Comparison of ENCODE assay signal across 32 cellular contexts in the genomic region with DNA sequence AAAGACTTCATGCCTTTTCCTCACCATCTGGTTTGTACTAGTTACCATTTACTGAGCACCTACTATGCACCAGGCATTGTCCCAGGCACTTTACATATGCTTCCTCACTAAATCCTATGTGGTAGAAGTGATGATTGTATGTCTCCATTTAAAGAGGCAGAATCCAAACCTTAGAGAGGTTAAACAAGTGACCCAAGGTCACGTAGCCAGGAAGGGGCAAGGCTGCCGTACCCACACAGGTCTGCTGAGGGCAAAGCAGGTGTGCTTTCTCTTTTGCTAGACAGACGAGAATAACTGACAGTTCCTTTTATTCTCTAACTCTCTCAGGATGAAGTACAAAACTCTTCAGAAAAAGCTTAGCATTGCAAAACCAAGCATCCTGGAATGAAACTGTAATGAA.
"Had no signal": no experiment of that assay in that cellular context is flagged by ENCODE, and none has a peak within 500 bp of the region (broad histone marks: within the 10 kb centered on the region; RNA-seq: fewer than 3 reads in every experiment).

No MANE protein-coding gene starts in this region.

- H3K9me3 ChIP-seq: adrenal gland, ascending aorta, body of pancreas, breast epithelium had no signal

- H3K4me3 ChIP-seq: adrenal gland, ascending aorta, body of pancreas, breast epithelium, cardiac muscle cell had no signal

- H3K36me3 ChIP-seq: adrenal gland, ascending aorta, brain microvascular endothelial cell, breast epithelium, cardiac muscle cell had no signal

- H3K27ac ChIP-seq: adrenal gland, ascending aorta, body of pancreas, brain microvascular endothelial cell, breast epithelium, cardiac muscle cell had no signal

- H3K27me3 ChIP-seq: adrenal gland, ascending aorta, body of pancreas, brain microvascular endothelial cell, breast epithelium, cardiac muscle cell had no signal

- ATAC-seq: activated naive CD4-positive, alpha-beta T cell treated with anti-CD3 and anti-CD28 coated beads, Interleukin-2, amount 50 U/mL, for 72 hours; activated naive CD8-positive, alpha-beta T cell treated with anti-CD3 and anti-CD28 coated beads, Interleukin-2, amount 50 U/mL, for 24 hours; activated T-cell treated with anti-CD3 and anti-CD28 coated beads, Interleukin-2, amount 50 U/mL, for 4 hours; activated T-cell treated with anti-CD3 and anti-CD28 coated beads, Interleukin-2, amount 50 U/mL, for 72 hours; activated T-helper 17 cell treated with anti-CD3 and anti-CD28 coated beads, Interleukin-2, amount 50 U/mL, for 72 hours; body of pancreas had no signal

- DNase-seq: activated effector memory CD4-positive, alpha-beta T cell treated with anti-CD3 and anti-CD28 coated beads, Interleukin-2, amount 50 U/mL, for 16 hours; activated effector memory CD4-positive, alpha-beta T cell treated with Interleukin-2 at 50 U/mL for 16 hours; activated gamma-delta T cell; activated gamma-delta T cell treated with Interleukin-2 at 50 U/mL for 16 hours; activated naive CD4-positive, alpha-beta T cell; activated naive CD4-positive, alpha-beta T cell treated with anti-CD3 and anti-CD28 coated beads for 36 hours; activated naive CD4-positive, alpha-beta T cell treated with anti-CD3 and anti-CD28 coated beads, Interleukin-2, amount 10 ng/mL, durations not matched to agents 7 days and 5 days; activated naive CD4-positive, alpha-beta T cell treated with anti-CD3 and anti-CD28 coated beads, Interleukin-2, amount 50 U/mL, for 16 hours; activated naive CD4-positive, alpha-beta T cell treated with Interleukin-2 at 50 U/mL for 16 hours; activated naive CD8-positive, alpha-beta T cell treated with anti-CD3 and anti-CD28 coated beads for 36 hours; activated naive CD8-positive, alpha-beta T cell treated with anti-CD3 and anti-CD28 coated beads, Interleukin-2, amount 10 ng/mL, durations not matched to agents 7 days and 5 days; activated naive CD8-positive, alpha-beta T cell treated with anti-CD3 and anti-CD28 coated beads, Interleukin-2, amount 50 U/mL, for 24 hours; activated T-cell treated with anti-CD3 and anti-CD28 coated beads, Interleukin-2, amount 50 U/mL, for 1 hour; activated T-cell treated with anti-CD3 and anti-CD28 coated beads, Interleukin-2, amount 50 U/mL, for 24 hours; activated T-cell treated with anti-CD3 and anti-CD28 coated beads, Interleukin-2, amount 50 U/mL, for 4 hours; activated T-cell treated with anti-CD3 and anti-CD28 coated beads, Interleukin-2, amount 50 U/mL, for 48 hours; activated T-cell treated with anti-CD3 and anti-CD28 coated beads, Interleukin-2, amount 50 U/mL, for 72 hours; adrenal gland; amniotic stem cell; amygdala; anterior cingulate cortex; aorta; body of pancreas; brain microvascular endothelial cell; caudate nucleus; central memory CD4-positive, alpha-beta T cell; cerebellar nuclear complex had no signal

- H3K4me1 ChIP-seq: adrenal gland, ascending aorta, body of pancreas, breast epithelium had no signal
